9 cellular contexts compared by ENCODE assay signal in the genomic region with DNA sequence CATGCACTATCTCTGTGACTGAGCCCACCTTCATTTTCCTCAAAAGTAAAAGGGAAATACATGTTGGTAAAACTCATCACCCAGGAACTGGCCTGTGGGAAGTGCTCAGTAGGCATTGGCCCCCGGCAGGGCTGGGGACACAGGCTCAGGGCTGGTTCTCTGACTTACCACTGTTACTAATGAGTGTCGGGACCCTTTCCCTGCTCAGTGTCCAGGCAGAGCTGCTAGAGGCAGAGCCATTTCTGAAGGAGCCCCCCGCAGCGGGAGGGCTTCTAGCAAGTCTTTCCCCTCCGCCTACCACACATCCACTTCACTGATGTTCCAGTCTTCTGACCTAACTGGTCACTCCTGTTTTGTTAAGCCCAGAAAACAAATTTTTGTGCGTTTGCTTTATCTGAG. TPM values are rescaled to one million over a fixed set of nuclear protein-coding genes. Genes with fewer than 3 reads are reported as not detected.
DNase-seq lines count a peak whose midpoint lies in the region; ATAC-seq, FAIRE-seq and TF ChIP-seq lines count a peak whose summit lies in the region.
"Had no signal": no experiment of that assay in that cellular context is flagged by ENCODE, and none has a peak within 500 bp of the region (broad histone marks: within the 10 kb centered on the region; RNA-seq: fewer than 3 reads in every experiment).

No MANE protein-coding gene starts in this region.

- H3K79me2 ChIP-seq in DOHH2 (ENCODE audit: control insufficient read depth, low read length), result peaks cover 28% of the 10 kb centered on the region
- peaks cover 2% of the 10 kb centered on the region for H3K79me2 ChIP-seq in GM12878 (ENCODE audit: control insufficient read depth, insufficient read depth, low read length)
- peaks cover 4% of the 10 kb centered on the region for H3K79me2 ChIP-seq in neural cell (replicated peaks; ENCODE audit: insufficient read depth, low read length)

- H3K27ac ChIP-seq in DOHH2 (ENCODE audit: low read depth, low read length) (no peak overlapping the region), GM12878 (ENCODE audit: control insufficient read depth, insufficient read depth) (no peak overlapping the region), neural cell (ENCODE audit: low read length) (no peak overlapping the region)

- intact Hi-C loops in GM12878 (cut with micrococcal nuclease; ENCODE audit: unreplicated experiment), result no loop called here

- no peak overlapping the region for H3K9ac ChIP-seq in GM12878 (ENCODE audit: control insufficient read depth, insufficient read depth, low read length)
- no peak overlapping the region for H3K9ac ChIP-seq in neural cell (ENCODE audit: low read length)

- 79% methylated on average over 6 of the region's 6 CpGs for WGBS in GM12878 (ENCODE audit: insufficient coverage, insufficient replicate concordance, low lambda C conversion rate, missing lambda C conversion rate)

- no peak for TF ChIP-seq CTCF in DOHH2 (IDR thresholded peaks at IDR 0.05; ENCODE audit: low read depth, low read length, poor library complexity, severe bottlenecking)
- no peak for TF ChIP-seq CTCF in LNCaP clone FGC (IDR thresholded peaks at IDR 0.05; ENCODE audit: control insufficient read depth, extremely low read depth, insufficient read depth)
- no peak for TF ChIP-seq CTCF in GM12878 (IDR thresholded peaks at IDR 0.05 in 2 of 3, conservative IDR thresholded peaks at IDR 0.05 in 1 of 3; ENCODE audit: control insufficient read depth in 2 of 3, extremely low read depth in 1 of 3, insufficient read depth in 1 of 3, low read depth in 3 of 3, low read length in 3 of 3)
- no peak for TF ChIP-seq CTCF in neural cell (IDR thresholded peaks at IDR 0.05; ENCODE audit: poor library complexity, severe bottlenecking)

- POLR2A ChIA-PET in GM12878 (lab: Charles Lee), result no interaction called here

- H3K9me3 ChIP-seq in DOHH2 (ENCODE audit: control insufficient read depth, insufficient read depth, low read length) (no peaks in the 10 kb centered on the region), GM12878 (replicated peaks; ENCODE audit: control insufficient read depth, insufficient read depth, low read length) (no peaks in the 10 kb centered on the region), neural cell (ENCODE audit: low read length) (no peaks in the 10 kb centered on the region)

- RAD21 ChIA-PET in GM12878 (lab: Charles Lee; ENCODE audit: unreplicated experiment), result no interaction called here

- H3K4me3 ChIP-seq in DOHH2 (ENCODE audit: low read length) (peak overlapping the region; percentile 98), LNCaP clone FGC (ENCODE audit: low read depth, low read length) (peak overlapping the region; percentile 97), GM12878 (peak overlapping the region; percentile 98; the same call in 1 of the 2 replicates), neural cell (ENCODE audit: low read length) (peak overlapping the region; percentile 89)

- no peak for DNase-seq in LNCaP clone FGC (ENCODE audit: low read depth)
- DNase-seq in GM12878 (ENCODE audit: low read depth, low spot score), result no peak
- no peak for DNase-seq in anterior cingulate cortex (lab: John Stamatoyannopoulos, UW)
- DNase-seq in DMS79 (lab: John Stamatoyannopoulos, UW), result no peak
- no peak for DNase-seq in putamen (ENCODE audit: low spot score)
- DNase-seq: DMS 273 treated with DMSO at 0.1 percent for 48 hours; stimulated activated CD8-positive, alpha-beta memory T cell treated with anti-CD3 and anti-CD28 coated beads, Interleukin-4, amount 100 ng/mL, for 48 hours had no signal

- H3K4me2 ChIP-seq in DOHH2 (ENCODE audit: low read length), result peak overlapping the region; percentile 83
- peak overlapping the region; percentile 93; the same call in 1 of the 2 replicates for H3K4me2 ChIP-seq in GM12878 (ENCODE audit: control insufficient read depth, insufficient read depth)
- H3K4me2 ChIP-seq in neural cell (ENCODE audit: low read length), result no peak overlapping the region

- CTCF ChIA-PET in GM12878 (lab: Yijun Ruan, JAX), result no interaction called here

- TF ChIP-seq EP300 in GM12878 (IDR thresholded peaks at IDR 0.05; ENCODE audit: borderline replicate concordance in 1 of 2, control insufficient read depth in 1 of 2, low read depth in 2 of 2, low read length in 2 of 2), result no peak
- TF ChIP-seq EP300 in neural cell (conservative IDR thresholded peaks at IDR 0.05; ENCODE audit: poor library complexity, severe bottlenecking), result no peak

- no peak for TF ChIP-seq POLR2A in GM12878 (IDR thresholded peaks at IDR 0.05; ENCODE audit: low read depth, low read length)

- H3F3A ChIP-seq in DOHH2 (ENCODE audit: control insufficient read depth, insufficient read depth), result peaks cover under 1% of the 10 kb centered on the region; the same call in 1 of the 2 replicates
- no peaks in the 10 kb centered on the region for H3F3A ChIP-seq in neural cell (ENCODE audit: insufficient read depth, low read length, poor library complexity, severe bottlenecking)

- H3K9me2 ChIP-seq in DOHH2 (replicated peaks; ENCODE audit: control insufficient read depth, low read length) (no peaks in the 10 kb centered on the region), neural cell (ENCODE audit: insufficient read depth, low read length) (no peaks in the 10 kb centered on the region)

- no TSS peak for BruUV-seq in GM12878 (replicated peaks; lab: Mats Ljungman, UMichigan)

- no peak for ATAC-seq in GM12878

- SMC1A ChIA-PET in GM12878 (lab: Charles Lee; ENCODE audit: uncharacterized antibody, unreplicated experiment), result interaction anchor here (1.5 kb wide), 1 partner anchor 49 kb away, joined by 4 read pairs; no protein-coding TSS in a partner anchor

- in situ Hi-C loops in GM12878 (cut with MboI), result loop anchor here (5.0 kb wide), 1 partner anchor 49 kb away; no protein-coding TSS in a partner anchor

- TF ChIP-seq RAD21 in GM12878 (IDR thresholded peaks at IDR 0.05; ENCODE audit: insufficient read depth, low read depth, low read length), result no peak
- TF ChIP-seq RAD21 in neural cell (conservative IDR thresholded peaks at IDR 0.05), result no peak

- peaks cover 22% of the 10 kb centered on the region for H3K4me1 ChIP-seq in DOHH2 (ENCODE audit: control insufficient read depth, low read length)
- peaks cover 7% of the 10 kb centered on the region for H3K4me1 ChIP-seq in GM12878 (ENCODE audit: control insufficient read depth, insufficient read depth, low read length)

- H3K36me3 ChIP-seq in DOHH2 (ENCODE audit: control insufficient read depth, low read length) (no peaks in the 10 kb centered on the region; the same call in 1 of the 2 replicates), GM12878 (ENCODE audit: control insufficient read depth in 2 of 2, insufficient read depth in 2 of 2, low read length in 1 of 2) (no peaks in the 10 kb centered on the region), neural cell (ENCODE audit: insufficient read depth, low read length) (no peaks in the 10 kb centered on the region)

- H2AFZ ChIP-seq in GM12878 (ENCODE audit: control insufficient read depth, low read depth, low read length) (no peak overlapping the region), neural cell (ENCODE audit: low read depth, low read length) (no peak overlapping the region)

- no peaks in the 10 kb centered on the region for H3K27me3 ChIP-seq in DOHH2 (ENCODE audit: control insufficient read depth, low read length)
- no peaks in the 10 kb centered on the region for H3K27me3 ChIP-seq in GM12878 (replicated peaks in 1 of 2; ENCODE audit: control insufficient read depth in 2 of 2, insufficient read depth in 2 of 2, low read length in 1 of 2)
- no peaks in the 10 kb centered on the region for H3K27me3 ChIP-seq in neural cell (ENCODE audit: insufficient read depth, low read depth, low read length)

- FAIRE-seq in GM12878 (lab: Jason Lieb, UNC), result no peak

- no peaks in the 10 kb centered on the region for H4K20me1 ChIP-seq in DOHH2 (ENCODE audit: control insufficient read depth, insufficient read depth, low read depth, low read length)
- H4K20me1 ChIP-seq in GM12878 (ENCODE audit: control insufficient read depth, insufficient read depth), result no peaks in the 10 kb centered on the region
- H4K20me1 ChIP-seq in neural cell (ENCODE audit: insufficient read depth), result no peaks in the 10 kb centered on the region

TF ChIP-seq in GM12878, 131 proteins besides CTCF, POLR2A, EP300 and RAD21 (continues in another document):
- TF ChIP-seq RUNX3 (IDR thresholded peaks at IDR 0.05; ENCODE audit: low read length) (no peak), POU2F2 (IDR thresholded peaks at IDR 0.05; ENCODE audit: borderline replicate concordance, low read depth, low read length) (no peak)

TF ChIP-seq in neural cell, 6 proteins besides CTCF, POLR2A, EP300 and RAD21 (continues in another document):
- TF ChIP-seq MXI1 (conservative IDR thresholded peaks at IDR 0.05; ENCODE audit: poor library complexity, severe bottlenecking), result no peak
- no peak for TF ChIP-seq SMC3 (conservative IDR thresholded peaks at IDR 0.05; ENCODE audit: poor library complexity)

RNA-seq across cellular contexts. Expression of a gene that starts 1.7 kb away (rescaled TPM):
- total RNA-seq in GM12878 (2013; cell fraction: nucleolus; rRNA removed), result 13.0 and 14.9 TPM in 2 replicates
- total RNA-seq in GM12878 (2014; rRNA removed) (36.0 and 44.7 TPM in 2 replicates), GM12878 (2014; rRNA removed; fragmentation: Illumina TruSeq; extraction: Trizol) (9.1 and 9.9 TPM in 2 replicates), GM12878 (2021) (32.8 and 35.8 TPM in 2 replicates)
- 19.3 TPM for polyA plus RNA-seq in GM12878 (2011; ENCODE audit: low read depth)
- polyA plus RNA-seq in GM12878 (2011; rRNA removed) (5.6 and 16.1 TPM in 2 replicates), GM12878 (2014; fragmentation: Illumina TruSeq; extraction: Trizol) (3.8 and 11.2 TPM in 2 replicates), GM12878 (2014; fragmentation: Nextera tagmentation; extraction: Ambion mirVana) (1 to 10 TPM; 2.8 to 6.8 TPM), GM12878 (2014; rRNA removed) (34.7 and 50.8 TPM in 2 replicates), GM12878 (2016; fragmentation: Nextera tagmentation; extraction: Ambion mirVana) (10 to 100 TPM; 36.3 to 38.6 TPM), neural cell (64.2 and 71.7 TPM in 2 replicates)
- polyA plus RNA-seq in GM12878 (2011; cell fraction: cytosol; rRNA removed), result 34.1 and 38.2 TPM in 2 replicates
- 23.1 and 29.8 TPM in 2 replicates for polyA plus RNA-seq in GM12878 (2011; cell fraction: nucleus; rRNA removed)
- 14.5 and 21.7 TPM in 2 replicates for polyA plus RNA-seq in GM12878 (2012)
- polyA minus RNA-seq in GM12878 (2011; rRNA and poly(A)+ RNA removed), result 9.5 and 14.1 TPM in 2 replicates
- polyA minus RNA-seq in GM12878 (2011; cell fraction: cytosol; rRNA and poly(A)+ RNA removed), result 4.0 and 7.2 TPM in 2 replicates
- polyA minus RNA-seq in GM12878 (2011; cell fraction: nucleus; rRNA and poly(A)+ RNA removed), result 4.1 and 4.4 TPM in 2 replicates
- 24.8 and 26.5 TPM in 2 replicates for polyA minus RNA-seq in neural cell
